Comparison of ENCODE assay signal across 18 cellular contexts in the genomic region with DNA sequence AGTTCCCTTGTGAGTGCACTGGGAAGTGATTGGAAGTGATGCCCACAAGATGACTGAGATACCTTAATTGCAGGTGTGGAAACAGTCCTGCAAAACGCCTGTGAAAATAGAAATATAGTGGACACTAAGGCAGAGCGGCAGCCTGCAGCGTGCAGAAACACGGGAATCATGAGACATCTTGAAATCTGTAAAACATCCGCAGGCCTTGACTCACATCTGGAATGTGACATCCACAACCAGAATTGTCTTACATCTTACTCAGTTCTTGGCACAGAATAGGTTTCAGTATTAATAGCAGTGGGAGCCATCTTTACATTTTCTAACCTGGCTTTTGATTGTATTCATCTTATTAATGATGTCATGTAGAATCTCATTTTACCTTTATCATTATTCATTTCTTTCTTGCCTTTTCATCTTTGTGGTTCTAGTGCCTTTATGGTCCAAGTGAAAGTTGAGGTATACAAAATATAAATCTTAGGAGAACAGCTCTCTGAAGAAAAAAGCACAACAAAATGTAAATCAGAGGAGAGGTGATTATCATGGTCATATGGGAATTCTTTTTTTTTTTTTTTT. TPM values are rescaled to one million over a fixed set of nuclear protein-coding genes. Genes with fewer than 3 reads are reported as not detected.
DNase-seq lines count a peak whose midpoint lies in the region; ATAC-seq and TF ChIP-seq lines count a peak whose summit lies in the region.
"Had no signal": no experiment of that assay in that cellular context is flagged by ENCODE, and none has a peak within 500 bp of the region (broad histone marks: within the 10 kb centered on the region; RNA-seq: fewer than 3 reads in every experiment).

No MANE protein-coding gene starts in this region.

- intact Hi-C loops in vagina (cut with DNase I), result no loop called here

- no peaks in the 10 kb centered on the region for H3K9me3 ChIP-seq in vagina
- H3K9me3 ChIP-seq: Caco-2, neutrophil, transverse colon had no signal

- no peak for TF ChIP-seq CTCF in vagina (IDR thresholded peaks at IDR 0.05)

- DNase-seq in stimulated activated CD4-positive, alpha-beta T cell treated with anti-CD3 and anti-CD28 coated beads, Interleukin-15, amount 100 ng/mL, for 24 hours, result peak; percentile 22
- no peak for DNase-seq in stimulated activated CD4-positive, alpha-beta T cell treated with anti-CD3 and anti-CD28 coated beads, Interleukin-1b, Interleukin-23, amount 100 ng/mL, for 48 hours
- DNase-seq in HS-5 (ENCODE audit: low read depth) (peak; percentile 53), fibroblast of peridontal ligament (ENCODE audit: extremely low read depth) (peak; percentile 13), vagina (ENCODE audit: extremely low spot score in 2 of 2) (no peak), NCI-H526 (lab: John Stamatoyannopoulos, UW) (no peak)
- DNase-seq: activated CD4-positive, alpha-beta T cell treated with anti-CD3 and anti-CD28 coated beads for 1 hour; activated CD8-positive, alpha-beta memory T cell treated with anti-CD3 and anti-CD28 coated beads, Interleukin-2, amount 50 U/mL, for 48 hours; Caco-2; cortex of kidney; head of caudate nucleus; immature natural killer cell; NCI-H146; stimulated activated naive B cell treated with anti-CD40 and anti-IgM and Interleukin-4, amounts not matched to agents 10 μg/mL and 1 μg/mL and 100 μg/mL, for 72 hours; transverse colon had no signal

- peaks cover 27% of the 10 kb centered on the region for H3K4me1 ChIP-seq in vagina
- H3K4me1 ChIP-seq: Caco-2 had no signal

- no peak overlapping the region for H3K4me3 ChIP-seq in vagina
- H3K4me3 ChIP-seq: transverse colon had no signal

- no peaks in the 10 kb centered on the region for H3K27me3 ChIP-seq in vagina
- H3K27me3 ChIP-seq: neutrophil, transverse colon had no signal

- ATAC-seq in HG03460 (IDR thresholded peaks at IDR 0.05; ENCODE audit: unreplicated experiment) (no peak), HG02973 (IDR thresholded peaks at IDR 0.05; ENCODE audit: unreplicated experiment) (no peak)
- ATAC-seq: stimulated activated naive B cell treated with anti-CD40 and anti-IgM and Interleukin-4, amounts not matched to agents 10 μg/mL and 1 μg/mL and 100 μg/mL, for 72 hours had no signal

- TF ChIP-seq POLR2A in vagina (IDR thresholded peaks at IDR 0.05), result no peak

- no peaks in the 10 kb centered on the region for H3K36me3 ChIP-seq in vagina
- H3K36me3 ChIP-seq: neutrophil, transverse colon had no signal

- H3K27ac ChIP-seq in vagina, result no peak overlapping the region
- H3K27ac ChIP-seq: neutrophil, transverse colon had no signal

RNA-seq across cellular contexts. Expression of a gene that starts 44.6 kb away (rescaled TPM):
- total RNA-seq in vagina, result 31.9 TPM

Comparison
In these comparisons a context has a peak if more than half of its experiments do, and no peak if none do; other contexts are left out.
1. DNase-seq: peak in stimulated activated CD4-positive, alpha-beta T cell treated with anti-CD3 and anti-CD28 coated beads, Interleukin-15, amount 100 ng/mL, for 24 hours (single experiment), HS-5 (single experiment) and fibroblast of peridontal ligament (single experiment); none in stimulated activated CD4-positive, alpha-beta T cell treated with anti-CD3 and anti-CD28 coated beads, Interleukin-1b, Interleukin-23, amount 100 ng/mL, for 48 hours (single experiment), vagina (0 of 2) and NCI-H526 (0 of 2).